In the genomic region with DNA sequence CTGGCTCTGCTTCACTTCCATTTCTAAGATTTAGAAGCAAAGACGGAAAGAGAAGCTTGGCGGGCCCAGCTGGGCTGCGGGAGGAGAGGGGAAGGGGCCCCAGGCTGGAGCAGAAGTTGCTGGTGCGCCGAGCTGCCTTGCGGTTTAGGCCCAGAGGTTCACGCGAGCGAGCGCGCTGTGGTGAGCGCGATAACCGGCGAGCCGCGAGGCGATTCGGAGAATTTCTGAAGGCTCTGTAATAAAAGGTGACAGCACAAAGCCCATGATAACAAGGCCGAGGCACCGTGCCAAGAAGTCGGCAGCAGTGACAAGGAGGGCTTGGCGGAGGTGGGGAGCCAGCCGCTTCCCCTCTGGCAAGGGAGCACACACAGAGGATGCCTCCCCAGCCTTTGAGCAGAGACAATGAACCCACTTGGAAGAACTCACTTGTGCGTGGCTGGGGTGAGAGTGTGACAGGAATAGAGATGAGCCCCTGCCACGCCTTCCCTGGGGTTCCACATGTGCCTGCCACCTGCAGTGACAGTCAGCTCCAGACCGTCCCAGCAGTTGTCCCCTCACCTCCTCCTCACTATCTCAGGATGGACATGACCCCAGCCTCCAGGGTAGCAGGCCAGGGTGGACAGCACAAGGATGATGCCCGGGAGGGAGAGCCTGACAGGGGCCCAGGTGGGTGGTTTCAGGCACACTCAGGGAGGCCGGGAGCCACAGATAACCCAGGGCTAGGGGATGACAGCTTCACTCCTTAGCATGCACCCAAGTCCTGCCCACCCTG, we compare ENCODE assay signal across 10 cellular contexts.
A peak's percentile ranks its signal among the peaks of the same experiment; 100 is the strongest.
DNase-seq lines count a peak whose midpoint lies in the region; ATAC-seq, FAIRE-seq and TF ChIP-seq lines count a peak whose summit lies in the region.
"Had no signal": no experiment of that assay in that cellular context is flagged by ENCODE, and none has a peak within 500 bp of the region (broad histone marks: within the 10 kb centered on the region; RNA-seq: fewer than 3 reads in every experiment).

No MANE protein-coding gene starts in this region.

- ATAC-seq in GM23338 = peak; percentile 24
- ATAC-seq in K562 = peak; percentile 95

- H3K9me3 ChIP-seq in K562 (replicated peaks; ENCODE audit: control insufficient read depth, insufficient read depth, low read depth, low read length) (no peaks in the 10 kb centered on the region), WERI-Rb-1 (ENCODE audit: severe bottlenecking) (no peaks in the 10 kb centered on the region)
- H3K9me3 ChIP-seq: MG63 had no signal

- H3K79me2 ChIP-seq in GM23338 (replicated peaks; ENCODE audit: insufficient read depth) (no peaks in the 10 kb centered on the region), K562 (ENCODE audit: control insufficient read depth, insufficient read depth, low read length) (no peaks in the 10 kb centered on the region)
- H3K79me2 ChIP-seq: parathyroid adenoma had no signal

- H3K27ac ChIP-seq in GM23338 (ENCODE audit: low read depth) (no peak overlapping the region), K562 (ENCODE audit: extremely low read depth, low read depth, low read length) (peak overlapping the region; percentile 52), WERI-Rb-1 (no peak overlapping the region)
- H3K27ac ChIP-seq: parathyroid adenoma had no signal

- no peaks in the 10 kb centered on the region for H4K20me1 ChIP-seq in GM23338 (replicated peaks; ENCODE audit: insufficient read depth)
- H4K20me1 ChIP-seq in K562 (replicated peaks; ENCODE audit: control insufficient read depth, insufficient read depth, low read length) = no peaks in the 10 kb centered on the region

- no peaks in the 10 kb centered on the region for H3K9me3 Mint-ChIP-seq in GM23338

- DNase-seq in GM23338 (ENCODE audit: low spot score) (peak; percentile 38), SKM-1 treated with dmso at 0.1 percent for 144 hours (lab: John Stamatoyannopoulos, UW; ENCODE audit: unreplicated experiment) (peak; percentile 86), K562 (ENCODE audit: extremely low read depth in 1 of 4, low spot score in 3 of 4) (peak; percentile 80 to 98 (median 84)), WERI-Rb-1 (no peak), GM13977 (ENCODE audit: low spot score) (no peak), GM12892 (ENCODE audit: insufficient read length) (no peak), OCI-M2 (lab: John Stamatoyannopoulos, UW; ENCODE audit: unreplicated experiment) (no peak)
- peak; percentile 12 to 23 for DNase-seq in stimulated activated CD4-positive, alpha-beta T cell treated with anti-CD3 and anti-CD28 coated beads, Interleukin-1b, Interleukin-23, amount 100 ng/mL, for 4 hours (ENCODE audit: low read depth in 2 of 2)
- DNase-seq: MG63 had no signal

- in situ Hi-C loops in K562 (cut with MboI) = no loop called here
- in situ Hi-C loops in GM13977 (cut with MboI; ENCODE audit: low pct_unique_long_range_greater_than_20kb, low sequenced_read_pairs, unreplicated experiment) = no loop called here

- POLR2A ChIA-PET in K562 (lab: Yijun Ruan, JAX) = interaction anchor here (0.7 to 2.2 kb wide), 5 partner anchors 8 to 356 kb away, joined by 3 to 10 read pairs (median 4); no protein-coding TSS in a partner anchor

- TF ChIP-seq CTCF in GM23338 (conservative IDR thresholded peaks at IDR 0.05; ENCODE audit: low read depth in 2 of 2) = no peak
- 0 out of 6 replicates have a peak, but pooled peaks of 1 of the 3 experiments have one; percentile 5 for TF ChIP-seq CTCF in K562 (IDR thresholded peaks at IDR 0.05 in 2 of 3, conservative IDR thresholded peaks at IDR 0.05 in 1 of 3; ENCODE audit: insufficient read depth in 2 of 3, low read depth in 1 of 3, low read length in 3 of 3)
- no peak for TF ChIP-seq CTCF in WERI-Rb-1 (IDR thresholded peaks at IDR 0.05; ENCODE audit: low read depth, low read length)
- no peak for TF ChIP-seq CTCF in GM13977 (IDR thresholded peaks at IDR 0.05; ENCODE audit: extremely low read depth, insufficient read depth, missing control alignments)

- BruUV-seq in K562 (replicated peaks; lab: Mats Ljungman, UMichigan) = no TSS peak

- TF ChIP-seq POLR2A in K562 (conservative IDR thresholded peaks at IDR 0.05) (no peak), GM12892 (IDR thresholded peaks at IDR 0.05; ENCODE audit: low read depth, low read length) (no peak)

- intact Hi-C loops in K562 (cut with micrococcal nuclease) = loop anchor here (2.0 kb wide), 1 partner anchor 349 kb away; no protein-coding TSS in a partner anchor

- H3K4me1 ChIP-seq in GM23338 (ENCODE audit: insufficient read depth) (peaks cover 21% of the 10 kb centered on the region), K562 (replicated peaks in 1 of 2; ENCODE audit: control insufficient read depth in 2 of 2, insufficient read depth in 2 of 2, low read length in 2 of 2) (peaks cover 31 to 39% of the 10 kb centered on the region in 2 experiments)
- H3K4me1 ChIP-seq: parathyroid adenoma had no signal

- H3K27me3 ChIP-seq in GM23338 (ENCODE audit: insufficient read depth) (no peaks in the 10 kb centered on the region), K562 (ENCODE audit: control insufficient read depth in 2 of 2, insufficient read depth in 2 of 2, low read length in 2 of 2) (no peaks in the 10 kb centered on the region), WERI-Rb-1 (ENCODE audit: insufficient read depth, low read depth, severe bottlenecking) (no peaks in the 10 kb centered on the region)

- no peak overlapping the region for H3K4me3 Mint-ChIP-seq in GM23338

- H3F3A ChIP-seq in GM23338 (replicated peaks; ENCODE audit: low read depth) = no peaks in the 10 kb centered on the region

- H3K9me1 ChIP-seq in K562 (ENCODE audit: control insufficient read depth, insufficient read depth, low read length) = peaks cover 5% of the 10 kb centered on the region

- TF ChIP-seq EP300 in K562 (IDR thresholded peaks at IDR 0.05; ENCODE audit: low read length) = peak; percentile 93

- H2AFZ ChIP-seq in GM23338 = peak overlapping the region; percentile 89
- H2AFZ ChIP-seq in K562 (ENCODE audit: low read depth, low read length) = peak overlapping the region; percentile 46; the same call in 1 of the 2 replicates
- H2AFZ ChIP-seq: parathyroid adenoma had no signal

- no peak overlapping the region for H3K4me3 ChIP-seq in GM23338
- no peak overlapping the region; the same call in 1 of the 2 replicates for H3K4me3 ChIP-seq in K562
- no peak overlapping the region for H3K4me3 ChIP-seq in WERI-Rb-1 (ENCODE audit: low read depth, low read length)
- H3K4me3 ChIP-seq: MG63 had no signal

- H3K4me2 ChIP-seq in GM23338 = no peak overlapping the region
- H3K4me2 ChIP-seq in K562 (ENCODE audit: insufficient read depth, low read length) = peak overlapping the region; percentile 59; the same call in 1 of the 2 replicates

- H3K36me3 Mint-ChIP-seq in GM23338 (ENCODE audit: low read depth) = no peaks in the 10 kb centered on the region

- no peaks in the 10 kb centered on the region for H3K36me3 ChIP-seq in GM23338 (ENCODE audit: insufficient read depth)
- no peaks in the 10 kb centered on the region for H3K36me3 ChIP-seq in K562 (ENCODE audit: control insufficient read depth, insufficient read depth, low read length)
- H3K36me3 ChIP-seq in WERI-Rb-1 = no peaks in the 10 kb centered on the region
- H3K36me3 ChIP-seq: MG63 had no signal

- H3K9ac ChIP-seq in K562 (ENCODE audit: insufficient read depth in 1 of 2, low read depth in 2 of 2, low read length in 2 of 2) = peak overlapping the region; percentile 40 to 86
- H3K9ac ChIP-seq: parathyroid adenoma had no signal

- peaks cover 22% of the 10 kb centered on the region for H3K27me3 Mint-ChIP-seq in GM23338 (ENCODE audit: insufficient read depth, low read depth, poor library complexity)

- no peak overlapping the region for H3K27ac Mint-ChIP-seq in GM23338

- CTCF ChIA-PET in K562 (lab: Yijun Ruan, JAX; ENCODE audit: low intra/inter-chr PET ratio) = no interaction called here

- no peaks in the 10 kb centered on the region for H3K9me2 ChIP-seq in GM23338 (ENCODE audit: insufficient read depth)

- 2% methylated on average over 25 of the region's 29 CpGs for WGBS in K562 (ENCODE audit: insufficient coverage, low coverage, missing lambda C conversion rate)

- peaks cover 27% of the 10 kb centered on the region for H3K4me1 Mint-ChIP-seq in GM23338

- peak; percentile 18 to 35 for TF ChIP-seq RAD21 in K562 (CRISPR knock-in tag; conservative IDR thresholded peaks at IDR 0.05 in 1 of 2, IDR thresholded peaks at IDR 0.05 in 1 of 2)

- peak; percentile 97 for FAIRE-seq in K562 (lab: Jason Lieb, UNC)
- no peak for FAIRE-seq in GM12892 (lab: Jason Lieb, UNC)

TF ChIP-seq in GM23338, 12 proteins besides CTCF, POLR2A, EP300 and RAD21 (continues in another document):
- no peak for TF ChIP-seq EZH2 (IDR thresholded peaks at IDR 0.05; ENCODE audit: low read depth, unreplicated experiment)

TF ChIP-seq in K562, 482 proteins besides CTCF, POLR2A, EP300 and RAD21 (continues in another document):
- TF ChIP-seq ZBTB17 (CRISPR knock-in tag; IDR thresholded peaks at IDR 0.05) (peak; percentile 28; the same call in 1 of the 2 replicates), ZC3H8 (IDR thresholded peaks at IDR 0.05) (no peak), LEF1 (IDR thresholded peaks at IDR 0.05) (peak; percentile 95), HMGN3 (IDR thresholded peaks at IDR 0.05; ENCODE audit: borderline replicate concordance, extremely low read depth, insufficient read length, low read depth, low read length) (peak; percentile 100)
- TF ChIP-seq, protein P1, sequence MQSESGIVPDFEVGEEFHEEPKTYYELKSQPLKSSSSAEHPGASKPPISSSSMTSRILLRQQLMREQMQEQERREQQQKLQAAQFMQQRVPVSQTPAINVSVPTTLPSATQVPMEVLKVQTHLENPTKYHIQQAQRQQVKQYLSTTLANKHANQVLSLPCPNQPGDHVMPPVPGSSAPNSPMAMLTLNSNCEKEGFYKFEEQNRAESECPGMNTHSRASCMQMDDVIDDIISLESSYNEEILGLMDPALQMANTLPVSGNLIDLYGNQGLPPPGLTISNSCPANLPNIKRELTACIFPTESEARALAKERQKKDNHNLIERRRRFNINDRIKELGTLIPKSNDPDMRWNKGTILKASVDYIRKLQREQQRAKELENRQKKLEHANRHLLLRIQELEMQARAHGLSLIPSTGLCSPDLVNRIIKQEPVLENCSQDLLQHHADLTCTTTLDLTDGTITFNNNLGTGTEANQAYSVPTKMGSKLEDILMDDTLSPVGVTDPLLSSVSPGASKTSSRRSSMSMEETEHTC (IDR thresholded peaks at IDR 0.05) = peak; percentile 78; the same call in 1 of the 2 replicates
- TF ChIP-seq, protein P2, sequence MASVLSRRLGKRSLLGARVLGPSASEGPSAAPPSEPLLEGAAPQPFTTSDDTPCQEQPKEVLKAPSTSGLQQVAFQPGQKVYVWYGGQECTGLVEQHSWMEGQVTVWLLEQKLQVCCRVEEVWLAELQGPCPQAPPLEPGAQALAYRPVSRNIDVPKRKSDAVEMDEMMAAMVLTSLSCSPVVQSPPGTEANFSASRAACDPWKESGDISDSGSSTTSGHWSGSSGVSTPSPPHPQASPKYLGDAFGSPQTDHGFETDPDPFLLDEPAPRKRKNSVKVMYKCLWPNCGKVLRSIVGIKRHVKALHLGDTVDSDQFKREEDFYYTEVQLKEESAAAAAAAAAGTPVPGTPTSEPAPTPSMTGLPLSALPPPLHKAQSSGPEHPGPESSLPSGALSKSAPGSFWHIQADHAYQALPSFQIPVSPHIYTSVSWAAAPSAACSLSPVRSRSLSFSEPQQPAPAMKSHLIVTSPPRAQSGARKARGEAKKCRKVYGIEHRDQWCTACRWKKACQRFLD (CRISPR knock-in tag; IDR thresholded peaks at IDR 0.05) = no peak

Comparison
In these comparisons a context has a peak if more than half of its experiments do, and no peak if none do; other contexts are left out.
1. DNase-seq: peak in GM23338 (single experiment), SKM-1 treated with dmso at 0.1 percent for 144 hours (single experiment), K562 (4 of 4) and stimulated activated CD4-positive, alpha-beta T cell treated with anti-CD3 and anti-CD28 coated beads, Interleukin-1b, Interleukin-23, amount 100 ng/mL, for 4 hours (2 of 2); none in WERI-Rb-1 (single experiment), GM13977 (single experiment), GM12892 (single experiment) and OCI-M2 (single experiment).